18 cellular contexts compared by ENCODE assay signal in genomic region chr6:148500402-148500801, GRCh38.
DNase-seq lines count a peak whose midpoint lies in the region; ATAC-seq and TF ChIP-seq lines count a peak whose summit lies in the region.
"Had no signal": no experiment of that assay in that cellular context is flagged by ENCODE, and none has a peak within 500 bp of the region (broad histone marks: within the 10 kb centered on the region; RNA-seq: fewer than 3 reads in every experiment).

No MANE protein-coding gene starts in this region.

- H3K4me1 ChIP-seq in muscle layer of duodenum (ENCODE audit: control insufficient read depth in 1 of 2, insufficient read depth in 2 of 2, low read length in 2 of 2) (no peaks in the 10 kb centered on the region), suprapubic skin (peaks cover 49% of the 10 kb centered on the region), prostate gland (replicated peaks) (no peaks in the 10 kb centered on the region)
- H3K4me1 ChIP-seq: body of pancreas had no signal

- no peaks in the 10 kb centered on the region for H3K27me3 Mint-ChIP-seq in type B pancreatic cell

- H3K4me1 Mint-ChIP-seq in type B pancreatic cell (ENCODE audit: unreplicated experiment): peaks cover 21% of the 10 kb centered on the region
- H3K4me1 Mint-ChIP-seq: immature natural killer cell; naive thymus-derived CD8-positive, alpha-beta T cell; T-cell had no signal

- H3K4me3 ChIP-seq in brain microvascular endothelial cell (ENCODE audit: low read depth, low read length): no peak overlapping the region
- H3K4me3 ChIP-seq in muscle layer of duodenum (ENCODE audit: low read depth in 1 of 2, low read length in 2 of 2): no peak overlapping the region
- no peak overlapping the region for H3K4me3 ChIP-seq in suprapubic skin
- no peak overlapping the region for H3K4me3 ChIP-seq in prostate gland
- H3K4me3 ChIP-seq: body of pancreas, lung had no signal

- no peaks in the 10 kb centered on the region for H3K36me3 ChIP-seq in brain microvascular endothelial cell (replicated peaks)
- H3K36me3 ChIP-seq in muscle layer of duodenum (ENCODE audit: control insufficient read depth in 1 of 2, insufficient read depth in 2 of 2, low read length in 2 of 2): peaks cover 0 to 6% of the 10 kb centered on the region in 2 donors
- H3K36me3 ChIP-seq in suprapubic skin: no peaks in the 10 kb centered on the region
- no peaks in the 10 kb centered on the region for H3K36me3 ChIP-seq in prostate gland

- H3K27me3 ChIP-seq in brain microvascular endothelial cell (replicated peaks): no peaks in the 10 kb centered on the region
- no peaks in the 10 kb centered on the region for H3K27me3 ChIP-seq in muscle layer of duodenum (ENCODE audit: low read depth, low read length)
- no peaks in the 10 kb centered on the region for H3K27me3 ChIP-seq in suprapubic skin
- H3K27me3 ChIP-seq in prostate gland (replicated peaks; ENCODE audit: insufficient read depth): no peaks in the 10 kb centered on the region
- H3K27me3 ChIP-seq: body of pancreas had no signal

- WGBS in suprapubic skin: 75% methylated on average over 2 of the region's 2 CpGs
- WGBS in prostate gland: 88% methylated on average over 2 of the region's 2 CpGs

- H3K9me3 Mint-ChIP-seq in type B pancreatic cell: peaks cover 4% of the 10 kb centered on the region
- H3K9me3 Mint-ChIP-seq: activated naive CD4-positive, alpha-beta T cell treated with anti-CD3 and anti-CD28 coated beads for 36 hours; immature natural killer cell; naive thymus-derived CD8-positive, alpha-beta T cell; T-cell had no signal

- TF ChIP-seq CTCF in brain microvascular endothelial cell (IDR thresholded peaks at IDR 0.05; ENCODE audit: low read depth, low read length, missing control alignments): no peak
- no peak for TF ChIP-seq CTCF in suprapubic skin (IDR thresholded peaks at IDR 0.05)
- no peak for TF ChIP-seq CTCF in type B pancreatic cell (conservative IDR thresholded peaks at IDR 0.05)
- TF ChIP-seq CTCF in prostate gland (IDR thresholded peaks at IDR 0.05): no peak

- H3K9me3 ChIP-seq in muscle layer of duodenum (ENCODE audit: control insufficient read depth in 1 of 2, low read length in 2 of 2): no peaks in the 10 kb centered on the region
- no peaks in the 10 kb centered on the region for H3K9me3 ChIP-seq in suprapubic skin
- H3K9me3 ChIP-seq in prostate gland: no peaks in the 10 kb centered on the region
- H3K9me3 ChIP-seq: body of pancreas had no signal

- H3K27ac Mint-ChIP-seq in type B pancreatic cell: no peak overlapping the region
- H3K27ac Mint-ChIP-seq: activated naive CD4-positive, alpha-beta T cell treated with anti-CD3 and anti-CD28 coated beads for 36 hours; immature natural killer cell; naive thymus-derived CD8-positive, alpha-beta T cell; T-cell had no signal

- in situ Hi-C loops in brain microvascular endothelial cell (cut with HindIII; ENCODE audit: low pct_ligation_motif_present, low sequenced_read_pairs): no loop called here

- intact Hi-C loops in prostate gland (cut with DNase I): no loop called here

- DNase-seq in LHCN-M2 (ENCODE audit: low read depth) (peak; percentile 42), brain microvascular endothelial cell (no peak), suprapubic skin (ENCODE audit: low spot score in 2 of 2) (no peak), type B pancreatic cell (ENCODE audit: extremely low spot score, unreplicated experiment) (no peak), prostate gland (ENCODE audit: low spot score) (no peak)
- no peak for DNase-seq in central memory CD4-positive, alpha-beta T cell
- DNase-seq: activated CD4-positive, alpha-beta T cell treated with anti-CD3 and anti-CD28 coated beads, Interleukin-2, amount 50 U/mL, for 1 hour; activated naive CD4-positive, alpha-beta T cell treated with anti-CD3 and anti-CD28 coated beads for 36 hours; immature natural killer cell; MM.1S; naive thymus-derived CD8-positive, alpha-beta T cell; stimulated activated CD4-positive, alpha-beta T cell treated with anti-CD3 and anti-CD28 coated beads, Interleukin-15, amount 100 ng/mL, for 24 hours; stimulated activated naive CD4-positive, alpha-beta T cell treated with Interleukin-2 at 50 U/mL for 16 hours; T-cell had no signal

- peaks cover 24% of the 10 kb centered on the region for H3K36me3 Mint-ChIP-seq in type B pancreatic cell
- H3K36me3 Mint-ChIP-seq: immature natural killer cell; naive thymus-derived CD8-positive, alpha-beta T cell; T-cell had no signal

- no peak for TF ChIP-seq EP300 in suprapubic skin (IDR thresholded peaks at IDR 0.05)

- peak overlapping the region; percentile 72 for H3K27ac ChIP-seq in brain microvascular endothelial cell
- peak overlapping the region; percentile 1 for H3K27ac ChIP-seq in muscle layer of duodenum (ENCODE audit: low read length)
- H3K27ac ChIP-seq in suprapubic skin: peak overlapping the region; percentile 89
- no peak overlapping the region for H3K27ac ChIP-seq in prostate gland
- H3K27ac ChIP-seq: body of pancreas had no signal

- ATAC-seq in HG02588 (IDR thresholded peaks at IDR 0.05; ENCODE audit: unreplicated experiment): no peak
- ATAC-seq: naive thymus-derived CD8-positive, alpha-beta T cell; T-cell had no signal

- no peak overlapping the region for H3K4me3 Mint-ChIP-seq in type B pancreatic cell
- H3K4me3 Mint-ChIP-seq: activated naive CD4-positive, alpha-beta T cell treated with anti-CD3 and anti-CD28 coated beads for 36 hours; immature natural killer cell; naive thymus-derived CD8-positive, alpha-beta T cell; T-cell had no signal

- TF ChIP-seq POLR2A in suprapubic skin (IDR thresholded peaks at IDR 0.05) (no peak), prostate gland (IDR thresholded peaks at IDR 0.05) (no peak)

Comparison
In these comparisons a context has a peak if more than half of its experiments do, and no peak if none do; other contexts are left out.
1. H3K27ac ChIP-seq: peak in brain microvascular endothelial cell (single experiment), muscle layer of duodenum (single experiment) and suprapubic skin (single experiment); none in prostate gland (0 of 2).